ENCODE assay signal across 1 cellular context in genomic region chr5:142428036-142428772, GRCh38.
TF ChIP-seq lines count a peak whose summit lies in the region.

No MANE protein-coding gene starts in this region.

TF ChIP-seq in IMR-90, 13 proteins besides CTCF, POLR2A, EP300 and RAD21 (continued from another document):
- TF ChIP-seq RFX5 (IDR thresholded peaks at IDR 0.05; ENCODE audit: low read depth, low read length) (no peak), RCOR1 (IDR thresholded peaks at IDR 0.05; ENCODE audit: insufficient replicate concordance, low read length) (no peak), NFE2L2 (IDR thresholded peaks at IDR 0.05; ENCODE audit: low read depth, low read length) (no peak), CEBPB (IDR thresholded peaks at IDR 0.05; ENCODE audit: low read depth, low read length) (no peak), CHD1 (IDR thresholded peaks at IDR 0.05; ENCODE audit: low read depth, low read length) (no peak), BHLHE40 (IDR thresholded peaks at IDR 0.05; ENCODE audit: low read depth, low read length) (no peak), MAFK (IDR thresholded peaks at IDR 0.05; ENCODE audit: low read depth, low read length) (no peak)
